In the genomic region with DNA sequence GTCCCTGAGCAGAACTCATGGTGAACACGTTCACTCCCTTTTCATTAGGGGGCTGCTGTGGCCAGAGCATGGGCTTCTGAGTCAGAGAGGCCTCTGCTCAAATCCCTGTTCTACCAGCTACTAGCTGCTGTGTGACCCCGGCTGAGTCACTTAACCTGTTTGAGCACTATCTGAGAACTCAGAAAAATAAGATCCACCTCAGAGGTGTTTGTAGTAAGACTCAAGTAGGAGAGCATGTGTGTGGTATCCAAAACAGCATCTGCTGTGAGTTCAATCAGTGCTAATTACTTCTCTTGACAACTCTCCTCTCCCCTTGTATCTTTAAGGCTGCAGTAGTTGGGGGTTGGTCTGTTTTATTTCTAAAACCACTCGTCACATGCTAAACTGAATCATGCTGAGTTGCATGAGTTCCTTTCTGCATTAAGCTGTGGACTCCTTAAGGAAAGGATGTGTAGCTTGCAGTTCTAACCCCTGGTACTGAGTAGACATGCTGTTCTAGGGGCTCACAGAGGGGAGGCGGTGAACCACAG, we compare ENCODE assay signal across 13 cellular contexts. TPM values are rescaled to one million over a fixed set of nuclear protein-coding genes. Genes with fewer than 3 reads are reported as not detected.
DNase-seq lines count a peak whose midpoint lies in the region; ATAC-seq, FAIRE-seq and TF ChIP-seq lines count a peak whose summit lies in the region.
"Had no signal": no experiment of that assay in that cellular context is flagged by ENCODE, and none has a peak within 500 bp of the region (broad histone marks: within the 10 kb centered on the region; RNA-seq: fewer than 3 reads in every experiment).

No MANE protein-coding gene starts in this region.

- WGBS in prostate gland: 78% methylated on average over 4 of the region's 4 CpGs

- ATAC-seq in omental fat pad (ENCODE audit: low FRiP score): no peak
- no peak for ATAC-seq in GM18861 (IDR thresholded peaks at IDR 0.05; ENCODE audit: unreplicated experiment)

- intact Hi-C loops in prostate gland (cut with DNase I): no loop called here

- peak; percentile 93 for FAIRE-seq in RCC 7860 (lab: Jason Lieb, UNC)
- FAIRE-seq: G401.6, H1 had no signal

- H3K27ac ChIP-seq in epithelial cell of prostate (peak overlapping the region; percentile 57), prostate gland (no peak overlapping the region)

- peaks cover 3% of the 10 kb centered on the region for H3K4me1 ChIP-seq in prostate gland (replicated peaks)

- H3K4me3 ChIP-seq in retinal pigment epithelial cell (ENCODE audit: low read length): no peak overlapping the region
- H3K4me3 ChIP-seq in prostate gland: no peak overlapping the region

- H3K9me3 ChIP-seq in prostate gland: no peaks in the 10 kb centered on the region

- H3K36me3 ChIP-seq in prostate gland: no peaks in the 10 kb centered on the region

- TF ChIP-seq CTCF in retinal pigment epithelial cell (conservative IDR thresholded peaks at IDR 0.05; ENCODE audit: low read depth, low read length): peak; percentile 12
- TF ChIP-seq CTCF in omental fat pad (IDR thresholded peaks at IDR 0.05): no peak
- TF ChIP-seq CTCF in prostate gland (IDR thresholded peaks at IDR 0.05): no peak

- no peaks in the 10 kb centered on the region for H3K27me3 ChIP-seq in prostate gland (replicated peaks; ENCODE audit: insufficient read depth)

- peak; percentile 54 for DNase-seq in GM04504 (ENCODE audit: low read depth)
- DNase-seq in RCC 7860 (ENCODE audit: low spot score): peak; percentile 86
- DNase-seq in epithelial cell of prostate (ENCODE audit: low read depth, low spot score): no peak
- peak; percentile 89 for DNase-seq in retinal pigment epithelial cell (ENCODE audit: low read depth)
- DNase-seq in omental fat pad (ENCODE audit: low spot score): no peak
- DNase-seq in HuH-7.5 (ENCODE audit: low spot score): no peak
- no peak for DNase-seq in prostate gland (ENCODE audit: low spot score)
- DNase-seq: activated naive CD8-positive, alpha-beta T cell treated with anti-CD3 and anti-CD28 coated beads for 36 hours; NCI-H1105; stimulated activated CD4-positive, alpha-beta T cell treated with anti-CD3 and anti-CD28 coated beads, Interleukin-15, amount 100 ng/mL, for 24 hours had no signal

- no peak for TF ChIP-seq POLR2A in prostate gland (IDR thresholded peaks at IDR 0.05)

RNA-seq across cellular contexts. Expression of a gene that starts 39.7 kb away (rescaled TPM):
- 100 to 1,000 TPM; 367 to 477 (median 404) TPM for total RNA-seq in omental fat pad
- total RNA-seq in prostate gland: 100 to 1,000 TPM; 154 to 303 TPM

Comparison
In these comparisons a context has a peak if more than half of its experiments do, and no peak if none do; other contexts are left out.
1. DNase-seq: peak in GM04504 (single experiment), RCC 7860 (single experiment) and retinal pigment epithelial cell (single experiment); none in epithelial cell of prostate (single experiment), omental fat pad (single experiment), HuH-7.5 (single experiment) and prostate gland (single experiment).